28 cellular contexts compared by ENCODE assay signal in the genomic region with DNA sequence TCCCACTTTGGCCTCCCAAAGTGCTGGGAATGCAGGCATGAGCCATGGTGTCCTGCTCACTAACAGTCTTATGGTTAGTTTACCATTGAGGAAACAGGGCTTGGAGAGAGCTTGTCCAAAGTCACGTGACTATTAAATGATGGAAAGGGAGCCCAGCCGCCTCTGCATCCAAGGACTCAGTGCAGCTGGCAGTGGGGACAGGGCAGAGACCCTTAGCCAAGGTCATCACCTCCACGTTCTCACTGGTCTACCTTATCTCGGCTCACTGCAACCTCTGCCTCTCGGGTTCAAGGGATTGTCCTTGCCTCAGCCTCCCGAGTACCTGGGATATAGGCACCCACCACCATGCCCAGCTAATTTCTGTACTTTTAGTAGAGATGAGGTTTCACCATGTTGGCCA.
DNase-seq lines count a peak whose midpoint lies in the region; ATAC-seq, FAIRE-seq and TF ChIP-seq lines count a peak whose summit lies in the region.
"Had no signal": no experiment of that assay in that cellular context is flagged by ENCODE, and none has a peak within 500 bp of the region (broad histone marks: within the 10 kb centered on the region; RNA-seq: fewer than 3 reads in every experiment).

No MANE protein-coding gene starts in this region.

- WGBS in HepG2 (ENCODE audit: low lambda C conversion rate) = 97% methylated on average over 6 of the region's 6 CpGs
- WGBS in right lobe of liver (ENCODE audit: insufficient coverage, low coverage, low lambda C conversion rate, missing lambda C conversion rate) = 80% methylated on average over 2 of the region's 6 CpGs
- 36% methylated on average over 5 of the region's 6 CpGs for WGBS in K562 (ENCODE audit: insufficient coverage, low coverage, missing lambda C conversion rate)

- TF ChIP-seq EP300 in HepG2 (IDR thresholded peaks at IDR 0.05; ENCODE audit: low read depth in 2 of 2, low read length in 2 of 2) = no peak
- no peak for TF ChIP-seq EP300 in HepG2 (CRISPR knock-in tag; IDR thresholded peaks at IDR 0.05; ENCODE audit: borderline replicate concordance)
- TF ChIP-seq EP300 in K562 (IDR thresholded peaks at IDR 0.05; ENCODE audit: low read length) = no peak

- H3K4me2 ChIP-seq in HepG2 (ENCODE audit: low read depth, low read length) = no peak overlapping the region
- H3K4me2 ChIP-seq in K562 (ENCODE audit: insufficient read depth, low read length) = no peak overlapping the region
- H3K4me2 ChIP-seq: BLaER1 had no signal

- no peaks in the 10 kb centered on the region; the same call in 1 of the 2 replicates for H4K20me1 ChIP-seq in HepG2 (ENCODE audit: insufficient read depth, low read length)
- H4K20me1 ChIP-seq in K562 (replicated peaks; ENCODE audit: control insufficient read depth, insufficient read depth, low read length) = 0 out of 2 replicates have a peak, but pooled peaks cover 7% of the 10 kb centered on the region

- H3K9me1 ChIP-seq in K562 (ENCODE audit: control insufficient read depth, insufficient read depth, low read length) = no peaks in the 10 kb centered on the region

- POLR2A ChIA-PET in HepG2 (lab: Yijun Ruan, JAX) (no interaction called here), K562 (lab: Yijun Ruan, JAX) (no interaction called here)

- CTCF ChIA-PET in HepG2 (lab: Yijun Ruan, JAX; ENCODE audit: low intra/inter-chr PET ratio, low total read pairs) (no interaction called here), K562 (lab: Yijun Ruan, JAX; ENCODE audit: low intra/inter-chr PET ratio) (no interaction called here)

- peak overlapping the region; percentile 65 for H3K27ac Mint-ChIP-seq in stimulated activated naive B cell treated with anti-CD40 and anti-IgM and Interleukin-4, amounts not matched to agents 10 μg/mL and 1 μg/mL and 100 μg/mL, for 72 hours
- no peak overlapping the region for H3K27ac Mint-ChIP-seq in HFFc6
- H3K27ac Mint-ChIP-seq: CD4-positive, alpha-beta T cell had no signal

- TF ChIP-seq CTCF in HepG2 (CRISPR knock-in tag; IDR thresholded peaks at IDR 0.05) (no peak), right lobe of liver (IDR thresholded peaks at IDR 0.05) (no peak), K562 (IDR thresholded peaks at IDR 0.05 in 2 of 3, conservative IDR thresholded peaks at IDR 0.05 in 1 of 3; ENCODE audit: insufficient read depth in 2 of 3, low read depth in 1 of 3, low read length in 3 of 3) (no peak), coronary artery (IDR thresholded peaks at IDR 0.05) (no peak), HFFc6 (IDR thresholded peaks at IDR 0.05) (no peak), foreskin fibroblast (IDR thresholded peaks at IDR 0.05; ENCODE audit: low read depth, low read length) (no peak)

- no peak for DNase-seq in HepG2 (ENCODE audit: low spot score)
- no peak for DNase-seq in right lobe of liver
- DNase-seq in K562 (ENCODE audit: extremely low read depth in 1 of 4, low spot score in 3 of 4) = no peak
- DNase-seq in coronary artery (ENCODE audit: low spot score) = peak; percentile 56
- DNase-seq in stimulated activated naive B cell treated with anti-CD40 and anti-IgM and Interleukin-4, amounts not matched to agents 10 μg/mL and 1 μg/mL and 100 μg/mL, for 72 hours = no peak
- no peak for DNase-seq in HFFc6
- no peak for DNase-seq in foreskin fibroblast
- DNase-seq in NOMO-1 treated with DMSO at 0.1 percent for 48 hours (lab: John Stamatoyannopoulos, UW; ENCODE audit: unreplicated experiment) = no peak
- DNase-seq: 8988T; ACHN; BE2C; C1 segment of cervical spinal cord; CD4-positive, alpha-beta T cell; CD8-positive, alpha-beta memory T cell; COR-L47; DMS 273 treated with DMSO at 0.1 percent for 48 hours; DMS153; DMS53; DMS79; DND-41; EL; GDM1 had no signal

- H2AFZ ChIP-seq in HepG2 (ENCODE audit: low read length) (no peak overlapping the region), K562 (ENCODE audit: low read depth, low read length) (no peak overlapping the region)

- no peaks in the 10 kb centered on the region for H3K4me1 ChIP-seq in HepG2 (ENCODE audit: insufficient read depth, low read length)
- H3K4me1 ChIP-seq in right lobe of liver = no peaks in the 10 kb centered on the region
- no peaks in the 10 kb centered on the region; a peak in 1 of 5 replicates for H3K4me1 ChIP-seq in K562 (replicated peaks in 1 of 2; ENCODE audit: control insufficient read depth in 2 of 2, insufficient read depth in 2 of 2, low read length in 2 of 2)

- ATAC-seq in HepG2 (no peak), right lobe of liver (no peak), K562 (no peak)
- ATAC-seq in stimulated activated naive B cell treated with anti-CD40 and anti-IgM and Interleukin-4, amounts not matched to agents 10 μg/mL and 1 μg/mL and 100 μg/mL, for 72 hours (replicated peaks) = no peak
- ATAC-seq: GM12878 had no signal

- peaks cover 35 to 64% of the 10 kb centered on the region in 2 donors for H3K36me3 Mint-ChIP-seq in stimulated activated naive B cell treated with anti-CD40 and anti-IgM and Interleukin-4, amounts not matched to agents 10 μg/mL and 1 μg/mL and 100 μg/mL, for 72 hours
- H3K36me3 Mint-ChIP-seq in HFFc6 (ENCODE audit: low read depth) = no peaks in the 10 kb centered on the region

- intact Hi-C loops in HepG2 (cut with micrococcal nuclease; ENCODE audit: unreplicated experiment) = no loop called here
- intact Hi-C loops in right lobe of liver (cut with DNase I) = no loop called here
- intact Hi-C loops in K562 (cut with micrococcal nuclease) = no loop called here

- FAIRE-seq in HepG2 (lab: Jason Lieb, UNC) (no peak), K562 (lab: Jason Lieb, UNC) (no peak)
- FAIRE-seq: A204.1, GM12878, GM12892, GM18507 had no signal

- TF ChIP-seq RAD21 in HepG2 (CRISPR knock-in tag; IDR thresholded peaks at IDR 0.05) = no peak
- no peak for TF ChIP-seq RAD21 in K562 (CRISPR knock-in tag; conservative IDR thresholded peaks at IDR 0.05 in 1 of 2, IDR thresholded peaks at IDR 0.05 in 1 of 2)

- H3K9me3 ChIP-seq in HepG2 (ENCODE audit: low read length) (no peaks in the 10 kb centered on the region), right lobe of liver (no peaks in the 10 kb centered on the region), K562 (replicated peaks; ENCODE audit: control insufficient read depth, insufficient read depth, low read depth, low read length) (no peaks in the 10 kb centered on the region)
- H3K9me3 ChIP-seq: BE2C, BLaER1 had no signal

- H3K4me3 Mint-ChIP-seq in stimulated activated naive B cell treated with anti-CD40 and anti-IgM and Interleukin-4, amounts not matched to agents 10 μg/mL and 1 μg/mL and 100 μg/mL, for 72 hours = no peak overlapping the region
- no peak overlapping the region for H3K4me3 Mint-ChIP-seq in HFFc6
- H3K4me3 Mint-ChIP-seq: CD14-positive monocyte; CD4-positive, alpha-beta T cell; CD8-positive, alpha-beta memory T cell had no signal

- in situ Hi-C loops in HepG2 (cut with HindIII; ENCODE audit: extremely low pct_ligation_motif_present, low pct_unique_long_range_greater_than_20kb) = no loop called here
- in situ Hi-C loops in K562 (cut with MboI) = no loop called here

- H3K4me1 Mint-ChIP-seq in stimulated activated naive B cell treated with anti-CD40 and anti-IgM and Interleukin-4, amounts not matched to agents 10 μg/mL and 1 μg/mL and 100 μg/mL, for 72 hours = peaks cover 24 to 40% of the 10 kb centered on the region in 2 donors
- peaks cover 6% of the 10 kb centered on the region; the same call in 1 of the 2 replicates for H3K4me1 Mint-ChIP-seq in HFFc6 (ENCODE audit: low read depth)

- BruUV-seq in HepG2 (replicated peaks; lab: Mats Ljungman, UMichigan) = no TSS peak
- BruUV-seq in K562 (replicated peaks; lab: Mats Ljungman, UMichigan) = no TSS peak

- H3K4me3 ChIP-seq in HepG2 (replicated peaks in 1 of 3; ENCODE audit: insufficient read depth in 1 of 3, low read depth in 2 of 3, low read length in 3 of 3) (no peak overlapping the region), right lobe of liver (no peak overlapping the region), K562 (no peak overlapping the region), coronary artery (no peak overlapping the region), foreskin fibroblast (ENCODE audit: low read depth in 1 of 2, low read length in 2 of 2) (no peak overlapping the region)
- H3K4me3 ChIP-seq: BLaER1, GM12878 had no signal

- no peaks in the 10 kb centered on the region for H3K27me3 ChIP-seq in HepG2 (ENCODE audit: control insufficient read depth in 1 of 2, insufficient read depth in 2 of 2, low read length in 2 of 2)
- no peaks in the 10 kb centered on the region for H3K27me3 ChIP-seq in right lobe of liver
- no peaks in the 10 kb centered on the region for H3K27me3 ChIP-seq in K562 (ENCODE audit: control insufficient read depth in 2 of 2, insufficient read depth in 2 of 2, low read length in 2 of 2)
- H3K27me3 ChIP-seq: BE2C, BLaER1 had no signal

- H3K27me3 Mint-ChIP-seq in stimulated activated naive B cell treated with anti-CD40 and anti-IgM and Interleukin-4, amounts not matched to agents 10 μg/mL and 1 μg/mL and 100 μg/mL, for 72 hours = no peaks in the 10 kb centered on the region
- peaks cover 1% of the 10 kb centered on the region for H3K27me3 Mint-ChIP-seq in HFFc6 (ENCODE audit: insufficient read depth)
- H3K27me3 Mint-ChIP-seq: CD4-positive, alpha-beta T cell; CD8-positive, alpha-beta memory T cell had no signal

- H3K79me2 ChIP-seq in HepG2 (ENCODE audit: insufficient read depth, low read length) (no peaks in the 10 kb centered on the region), K562 (ENCODE audit: control insufficient read depth, insufficient read depth, low read length) (no peaks in the 10 kb centered on the region)

- no peak overlapping the region for H3K9ac ChIP-seq in HepG2 (ENCODE audit: insufficient read depth, low read depth, low read length)
- H3K9ac ChIP-seq in K562 (ENCODE audit: insufficient read depth in 1 of 2, low read depth in 2 of 2, low read length in 2 of 2) = no peak overlapping the region
- H3K9ac ChIP-seq: BLaER1 had no signal

- H3K36me3 ChIP-seq in HepG2 (replicated peaks in 1 of 2; ENCODE audit: control insufficient read depth in 1 of 2, insufficient read depth in 2 of 2, low read length in 2 of 2) = peaks cover 63 to 76% of the 10 kb centered on the region in 2 experiments
- H3K36me3 ChIP-seq in right lobe of liver = peaks cover 0 to 26% (median 10%) of the 10 kb centered on the region in 4 donors
- no peaks in the 10 kb centered on the region for H3K36me3 ChIP-seq in K562 (ENCODE audit: control insufficient read depth, insufficient read depth, low read length)
- H3K36me3 ChIP-seq: BE2C had no signal

- H3K27ac ChIP-seq in HepG2 (ENCODE audit: extremely low read length, insufficient read depth, low read length) (no peak overlapping the region), right lobe of liver (no peak overlapping the region), K562 (ENCODE audit: extremely low read depth, low read depth, low read length) (no peak overlapping the region), coronary artery (no peak overlapping the region)
- H3K27ac ChIP-seq: BLaER1 had no signal

- TF ChIP-seq POLR2A in HepG2 (IDR thresholded peaks at IDR 0.05; ENCODE audit: insufficient read depth in 1 of 2, low read depth in 2 of 2, low read length in 2 of 2) (no peak), right lobe of liver (IDR thresholded peaks at IDR 0.05) (no peak), K562 (conservative IDR thresholded peaks at IDR 0.05) (no peak)

- H3K9me3 Mint-ChIP-seq in stimulated activated naive B cell treated with anti-CD40 and anti-IgM and Interleukin-4, amounts not matched to agents 10 μg/mL and 1 μg/mL and 100 μg/mL, for 72 hours = no peaks in the 10 kb centered on the region
- no peaks in the 10 kb centered on the region for H3K9me3 Mint-ChIP-seq in HFFc6
- H3K9me3 Mint-ChIP-seq: CD4-positive, alpha-beta T cell; CD8-positive, alpha-beta memory T cell had no signal
